9 cellular contexts compared by ENCODE assay signal in genomic region chr3:124559650-124560405, GRCh38.
DNase-seq lines count a peak whose midpoint lies in the region; ATAC-seq and TF ChIP-seq lines count a peak whose summit lies in the region.
"Had no signal": no experiment of that assay in that cellular context is flagged by ENCODE, and none has a peak within 500 bp of the region (broad histone marks: within the 10 kb centered on the region; RNA-seq: fewer than 3 reads in every experiment).

No MANE protein-coding gene starts in this region.

- no peak overlapping the region for H3K4me2 ChIP-seq in OCI-LY3 (ENCODE audit: low read length)

- no peak overlapping the region for H3K4me3 ChIP-seq in OCI-LY3 (ENCODE audit: low read length)
- H3K4me3 ChIP-seq in esophagus (ENCODE audit: low read depth in 1 of 2, low read length in 2 of 2): no peak overlapping the region

- H3K9me3 Mint-ChIP-seq in stimulated activated effector memory CD8-positive, alpha-beta T cell treated with anti-CD3 and anti-CD28 coated beads, Interleukin-12 subunit alpha, Interleukin-12 subunit beta, amount 100 ng/mL, for 72 hours: no peaks in the 10 kb centered on the region
- H3K9me3 Mint-ChIP-seq: activated naive CD4-positive, alpha-beta T cell treated with anti-CD3 and anti-CD28 coated beads, Interleukin-2, amount 50 U/mL, for 24 hours had no signal

- H4K20me1 ChIP-seq in OCI-LY3 (ENCODE audit: insufficient read depth, low read length): no peaks in the 10 kb centered on the region

- peak; percentile 82 for TF ChIP-seq CTCF in OCI-LY3 (IDR thresholded peaks at IDR 0.05; ENCODE audit: low read depth, low read length)

- no peaks in the 10 kb centered on the region for H3K36me3 Mint-ChIP-seq in stimulated activated effector memory CD8-positive, alpha-beta T cell treated with anti-CD3 and anti-CD28 coated beads, Interleukin-12 subunit alpha, Interleukin-12 subunit beta, amount 100 ng/mL, for 72 hours
- H3K36me3 Mint-ChIP-seq: activated naive CD4-positive, alpha-beta T cell treated with anti-CD3 and anti-CD28 coated beads, Interleukin-2, amount 50 U/mL, for 24 hours had no signal

- H3K4me1 ChIP-seq in OCI-LY3 (ENCODE audit: low read length): no peaks in the 10 kb centered on the region
- H3K4me1 ChIP-seq in esophagus (ENCODE audit: control insufficient read depth in 2 of 2, insufficient read depth in 2 of 2, low read length in 1 of 2): peaks cover 2% of the 10 kb centered on the region in 2 donors

- no peaks in the 10 kb centered on the region for H3K4me1 Mint-ChIP-seq in stimulated activated effector memory CD8-positive, alpha-beta T cell treated with anti-CD3 and anti-CD28 coated beads, Interleukin-12 subunit alpha, Interleukin-12 subunit beta, amount 100 ng/mL, for 72 hours
- H3K4me1 Mint-ChIP-seq: activated naive CD4-positive, alpha-beta T cell treated with anti-CD3 and anti-CD28 coated beads, Interleukin-2, amount 50 U/mL, for 24 hours had no signal

- no peak overlapping the region for H3K27ac Mint-ChIP-seq in stimulated activated effector memory CD8-positive, alpha-beta T cell treated with anti-CD3 and anti-CD28 coated beads, Interleukin-12 subunit alpha, Interleukin-12 subunit beta, amount 100 ng/mL, for 72 hours
- H3K27ac Mint-ChIP-seq: activated naive CD4-positive, alpha-beta T cell treated with anti-CD3 and anti-CD28 coated beads, Interleukin-2, amount 50 U/mL, for 24 hours had no signal

- H3K27me3 ChIP-seq in OCI-LY3 (ENCODE audit: low read depth, low read length) (peaks cover 43% of the 10 kb centered on the region), esophagus (ENCODE audit: control insufficient read depth in 1 of 2, insufficient read depth in 2 of 2, low read length in 2 of 2) (no peaks in the 10 kb centered on the region)

- H2AFZ ChIP-seq in OCI-LY3 (ENCODE audit: low read depth, low read length): peak overlapping the region; percentile 46; the same call in 1 of the 2 replicates

- 14 to 16% methylated on average over 8 of the region's 8 CpGs for WGBS in esophagus, 2 donors

- H3K79me2 ChIP-seq in OCI-LY3 (ENCODE audit: low read length): no peaks in the 10 kb centered on the region

- H3K36me3 ChIP-seq in OCI-LY3 (replicated peaks; ENCODE audit: low read depth, low read length) (no peaks in the 10 kb centered on the region), esophagus (ENCODE audit: control insufficient read depth in 2 of 2, insufficient read depth in 2 of 2, low read length in 1 of 2) (no peaks in the 10 kb centered on the region)

- peak; percentile 60 for ATAC-seq in stimulated activated effector memory CD8-positive, alpha-beta T cell treated with anti-CD3 and anti-CD28 coated beads, Interleukin-12 subunit alpha, Interleukin-12 subunit beta, amount 100 ng/mL, for 72 hours
- ATAC-seq in HG02571 (IDR thresholded peaks at IDR 0.05; ENCODE audit: unreplicated experiment): no peak

- no peak overlapping the region for H3K9ac ChIP-seq in OCI-LY3 (ENCODE audit: low read length)

- H3K27ac ChIP-seq in OCI-LY3 (ENCODE audit: low read length): no peak overlapping the region
- peak overlapping the region; percentile 12 to 71 for H3K27ac ChIP-seq in esophagus (ENCODE audit: low read depth in 2 of 2, low read length in 1 of 2)

- H3K9me3 ChIP-seq in OCI-LY3 (ENCODE audit: insufficient read depth, low read length): no peaks in the 10 kb centered on the region
- H3K9me3 ChIP-seq in esophagus (ENCODE audit: control insufficient read depth in 2 of 2, insufficient read depth in 1 of 2, low read depth in 1 of 2, low read length in 1 of 2): no peaks in the 10 kb centered on the region

- no peak overlapping the region for H3K4me3 Mint-ChIP-seq in stimulated activated effector memory CD8-positive, alpha-beta T cell treated with anti-CD3 and anti-CD28 coated beads, Interleukin-12 subunit alpha, Interleukin-12 subunit beta, amount 100 ng/mL, for 72 hours
- H3K4me3 Mint-ChIP-seq: activated naive CD4-positive, alpha-beta T cell treated with anti-CD3 and anti-CD28 coated beads, Interleukin-2, amount 50 U/mL, for 24 hours had no signal

- peak; percentile 55 for DNase-seq in DMS79 (lab: John Stamatoyannopoulos, UW)
- peak; percentile 78 for DNase-seq in HuH-7 (ENCODE audit: low spot score)
- peak; percentile 43 for DNase-seq in activated T-cell treated with anti-CD3 and anti-CD28 coated beads for 4 hours
- peak; percentile 79 for DNase-seq in myocyte (ENCODE audit: low read depth)
- DNase-seq in stimulated activated effector memory CD8-positive, alpha-beta T cell treated with anti-CD3 and anti-CD28 coated beads, Interleukin-12 subunit alpha, Interleukin-12 subunit beta, amount 100 ng/mL, for 72 hours (ENCODE audit: low spot score in 2 of 2): peak; percentile 28 to 73
